10 cellular contexts compared by ENCODE assay signal in the genomic region with DNA sequence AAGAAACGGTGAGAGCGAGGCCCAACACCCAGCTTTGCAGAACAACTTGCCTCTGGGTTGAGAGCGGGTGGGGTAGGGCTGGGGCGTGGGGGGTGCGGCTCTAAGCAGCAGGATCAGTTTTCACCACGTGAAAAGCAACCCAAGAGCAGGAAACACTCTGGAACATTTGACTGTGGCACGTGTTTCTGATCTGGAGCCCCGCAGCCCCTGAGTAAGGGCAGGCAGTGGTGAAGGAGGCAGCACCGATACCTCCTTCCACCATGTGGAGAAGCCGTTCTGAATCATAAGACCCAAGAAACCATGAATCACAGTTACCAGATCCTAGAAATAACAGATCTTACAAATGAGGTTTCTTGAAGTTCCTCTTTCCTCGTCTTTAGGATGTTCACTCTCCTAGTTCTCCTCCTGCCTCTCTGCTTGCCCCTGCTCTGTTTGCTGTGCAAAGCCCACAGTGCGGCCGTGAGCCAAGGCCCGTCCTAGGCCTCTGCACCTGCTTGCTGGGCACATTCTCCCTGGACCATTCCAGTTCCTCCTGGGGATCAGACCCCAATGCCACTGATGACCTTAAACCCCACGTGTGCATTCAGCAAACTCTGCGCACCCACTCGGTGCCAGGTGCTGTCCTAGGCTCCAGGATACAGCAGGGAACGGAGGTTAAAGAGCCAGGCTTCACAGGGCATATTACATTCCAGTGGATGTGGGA. TPM values are rescaled to one million over a fixed set of nuclear protein-coding genes. Genes with fewer than 3 reads are reported as not detected.
DNase-seq lines count a peak whose midpoint lies in the region; ATAC-seq and TF ChIP-seq lines count a peak whose summit lies in the region.
"Had no signal": no experiment of that assay in that cellular context is flagged by ENCODE, and none has a peak within 500 bp of the region (broad histone marks: within the 10 kb centered on the region; RNA-seq: fewer than 3 reads in every experiment).

No MANE protein-coding gene starts in this region.

- peak overlapping the region; percentile 13 for H3K4me3 Mint-ChIP-seq in endothelial cell (ENCODE audit: unreplicated experiment)

- H3K27ac Mint-ChIP-seq in endothelial cell (ENCODE audit: unreplicated experiment), result no peak overlapping the region

- H3K27ac ChIP-seq in left ventricle myocardium inferior (replicated peaks), result no peak overlapping the region

- DNase-seq in GM03348 (ENCODE audit: low spot score) (peak; percentile 54), NT2/D1 (ENCODE audit: low read depth, low spot score) (no peak), endothelial cell (ENCODE audit: low spot score) (no peak), HK-2 (ENCODE audit: unreplicated experiment) (no peak), left ventricle myocardium inferior (no peak), NCI-H2081 (lab: John Stamatoyannopoulos, UW) (no peak)
- peak; percentile 17 to 40 (median 30) for DNase-seq in stimulated activated CD4-positive, alpha-beta T cell treated with anti-CD3 and anti-CD28 coated beads, Interleukin-12 subunit alpha, Interleukin-12 subunit beta, amount 100 ng/mL, for 48 hours (ENCODE audit: low read depth in 2 of 3, low spot score in 1 of 3)

- H3K9me3 Mint-ChIP-seq in endothelial cell (ENCODE audit: unreplicated experiment), result no peaks in the 10 kb centered on the region

- H3K9ac ChIP-seq in NT2/D1 (ENCODE audit: insufficient read length, low read depth), result peak overlapping the region; percentile 17

- H3K4me1 ChIP-seq in NT2/D1 (ENCODE audit: insufficient read depth, insufficient read length) (peaks cover 33% of the 10 kb centered on the region), left ventricle myocardium inferior (peaks cover 16% of the 10 kb centered on the region)

- peaks cover 10% of the 10 kb centered on the region for H3K27me3 Mint-ChIP-seq in endothelial cell (ENCODE audit: unreplicated experiment)

- TF ChIP-seq CTCF in endothelial cell (IDR thresholded peaks at IDR 0.05; ENCODE audit: unreplicated experiment), result no peak
- TF ChIP-seq CTCF in left ventricle myocardium inferior (IDR thresholded peaks at IDR 0.05; ENCODE audit: borderline replicate concordance), result no peak

- no peak for ATAC-seq in HG02840 (IDR thresholded peaks at IDR 0.05; ENCODE audit: low FRiP score, unreplicated experiment)
- ATAC-seq: SK-N-SH treated with all-trans-retinoic acid at 6 μM for 48 hours had no signal

- H3K27me3 ChIP-seq in NT2/D1 (ENCODE audit: insufficient read depth, insufficient read length), result no peaks in the 10 kb centered on the region
- no peaks in the 10 kb centered on the region for H3K27me3 ChIP-seq in left ventricle myocardium inferior (ENCODE audit: low read depth)

- no peaks in the 10 kb centered on the region for H3K36me3 ChIP-seq in NT2/D1 (ENCODE audit: insufficient read depth, insufficient read length, low read length)
- no peaks in the 10 kb centered on the region for H3K36me3 ChIP-seq in left ventricle myocardium inferior

- peaks cover 15% of the 10 kb centered on the region for H3K9me3 ChIP-seq in NT2/D1 (ENCODE audit: insufficient read depth, low read length)
- peaks cover 9% of the 10 kb centered on the region for H3K9me3 ChIP-seq in left ventricle myocardium inferior (replicated peaks)

- H3K4me1 Mint-ChIP-seq in endothelial cell (ENCODE audit: unreplicated experiment), result peaks cover 17% of the 10 kb centered on the region

- intact Hi-C loops in left ventricle myocardium inferior (cut with micrococcal nuclease), result no loop called here

- no peak overlapping the region for H3K4me3 ChIP-seq in NT2/D1 (ENCODE audit: insufficient read length, low read depth)
- no peak overlapping the region for H3K4me3 ChIP-seq in left ventricle myocardium inferior

- no peaks in the 10 kb centered on the region for H3K36me3 Mint-ChIP-seq in endothelial cell (ENCODE audit: low read depth, unreplicated experiment)

RNA-seq across cellular contexts. Expression of a gene that starts 31.9 kb away (rescaled TPM):
- not detected for total RNA-seq in endothelial cell (ENCODE audit: unreplicated experiment)
- 0.44 TPM for total RNA-seq in left ventricle myocardium inferior
- total RNA-seq: urinary bladder had no signal

RNA-seq across cellular contexts. Expression of a gene that starts 48.5 kb away (rescaled TPM):
- total RNA-seq in endothelial cell (ENCODE audit: unreplicated experiment), result 0.10 TPM
- total RNA-seq in left ventricle myocardium inferior, result 22.9 TPM

Comparison
In these comparisons a context has a peak if more than half of its experiments do, and no peak if none do; other contexts are left out.
1. DNase-seq: peak in GM03348 (single experiment) and stimulated activated CD4-positive, alpha-beta T cell treated with anti-CD3 and anti-CD28 coated beads, Interleukin-12 subunit alpha, Interleukin-12 subunit beta, amount 100 ng/mL, for 48 hours (3 of 3); none in NT2/D1 (single experiment), endothelial cell (single experiment), HK-2 (single experiment), left ventricle myocardium inferior (single experiment) and NCI-H2081 (0 of 2).
2. RNA of a gene that starts 48.5 kb away (total RNA-seq): 22.9 TPM in left ventricle myocardium inferior (single experiment); 0.10 TPM in endothelial cell (single experiment); every median in the first group is over 10 times any median in the second.